30 cellular contexts compared by ENCODE assay signal in the genomic region with DNA sequence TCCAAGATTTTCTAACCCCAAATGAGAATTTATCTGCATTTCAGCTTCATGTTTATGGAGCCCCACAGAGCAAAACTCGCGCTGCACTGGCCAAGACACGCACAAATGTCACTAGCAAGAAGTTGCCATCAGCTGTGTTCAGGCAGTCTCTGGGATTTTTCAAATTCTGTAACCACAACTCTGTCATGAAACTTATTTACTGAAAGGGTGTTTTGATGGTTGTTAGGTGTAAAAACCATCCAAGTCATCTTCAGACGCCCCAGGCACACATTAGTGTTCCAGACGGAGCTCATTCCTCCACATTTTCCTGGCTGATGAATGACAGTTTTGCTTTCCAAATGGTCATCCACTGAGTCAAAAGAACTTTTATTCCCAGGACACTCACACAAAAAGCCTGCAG.
DNase-seq lines count a peak whose midpoint lies in the region; ATAC-seq and TF ChIP-seq lines count a peak whose summit lies in the region.
"Had no signal": no experiment of that assay in that cellular context is flagged by ENCODE, and none has a peak within 500 bp of the region (broad histone marks: within the 10 kb centered on the region; RNA-seq: fewer than 3 reads in every experiment).

No MANE protein-coding gene starts in this region.

- H3K36me3 Mint-ChIP-seq in brain (peaks cover 60% of the 10 kb centered on the region), nephron (ENCODE audit: low read depth) (peaks cover 20% of the 10 kb centered on the region)

- H3K27me3 Mint-ChIP-seq in brain, result no peaks in the 10 kb centered on the region
- no peaks in the 10 kb centered on the region for H3K27me3 Mint-ChIP-seq in nephron (ENCODE audit: low read depth)

- peak overlapping the region in 3 of 5 experiments; percentile 1 to 57 (median 54) for H3K27ac Mint-ChIP-seq in brain
- peak overlapping the region in 2 of 3 experiments; percentile 6 to 79 for H3K27ac Mint-ChIP-seq in nephron

- H3K4me3 ChIP-seq in left ventricle myocardium inferior (no peak overlapping the region), uterus (no peak overlapping the region)
- H3K4me3 ChIP-seq: A549, adrenal gland, coronary artery, esophagus muscularis mucosa, gastrocnemius medialis, HAP-1, left lung, PC-9, spleen, vagina had no signal

- H3K4me1 Mint-ChIP-seq in brain (peaks cover 29% of the 10 kb centered on the region), nephron (peaks cover 27% of the 10 kb centered on the region)

- H3K9me3 ChIP-seq in left ventricle myocardium inferior (replicated peaks) (no peaks in the 10 kb centered on the region), uterus (no peaks in the 10 kb centered on the region)
- H3K9me3 ChIP-seq: A549, adrenal gland, BE2C, esophagus muscularis mucosa, gastrocnemius medialis, HAP-1, left lung, spleen, vagina had no signal

- DNase-seq in cardiac septum (ENCODE audit: low spot score) (peak; percentile 33), left ventricle myocardium inferior (no peak), uterus (no peak), ecto neural progenitor cell (ENCODE audit: low spot score) (no peak), DMS153 treated with DMSO at 0.1 percent for 48 hours (lab: John Stamatoyannopoulos, UW; ENCODE audit: unreplicated experiment) (no peak)
- DNase-seq: activated CD4-positive, alpha-beta T cell treated with anti-CD3 and anti-CD28 coated beads for 4 hours; activated CD8-positive, alpha-beta memory T cell treated with anti-CD3 and anti-CD28 coated beads for 24 hours; activated gamma-delta T cell; adrenal gland; BE2C; DMS53; gastrocnemius medialis; hypothalamus; NCI-H1105; NCI-H1930; NCI-H526; NK-92 treated with Interleukin-12 subunit alpha and Interleukin-12 subunit beta, amount 100 ng/mL, for 24 hours; PC-9; Right ventricle myocardium superior; spleen; stimulated activated CD4-positive, alpha-beta T cell treated with anti-CD3 and anti-CD28 coated beads, Interleukin-4, amount 100 ng/mL, for 1 hour had no signal

- intact Hi-C loops in cardiac septum (cut with DNase I), result no loop called here
- intact Hi-C loops in left ventricle myocardium inferior (cut with micrococcal nuclease), result no loop called here
- intact Hi-C loops in uterus (cut with DNase I; ENCODE audit: low total_unique reads), result no loop called here

- H3K27me3 ChIP-seq in left ventricle myocardium inferior (ENCODE audit: low read depth) (no peaks in the 10 kb centered on the region), uterus (no peaks in the 10 kb centered on the region)
- H3K27me3 ChIP-seq: adrenal gland, BE2C, esophagus muscularis mucosa, gastrocnemius medialis, left lung, spleen, vagina had no signal

- ATAC-seq in HG03571 (IDR thresholded peaks at IDR 0.05; ENCODE audit: unreplicated experiment), result no peak
- ATAC-seq: A549, gastrocnemius medialis had no signal

- H3K27ac ChIP-seq in left ventricle myocardium inferior (replicated peaks), result no peak overlapping the region
- peak overlapping the region; percentile 12 to 30 for H3K27ac ChIP-seq in uterus
- H3K27ac ChIP-seq: A549, adrenal gland, coronary artery, esophagus muscularis mucosa, gastrocnemius medialis, left lung, PC-9, spleen, vagina had no signal

- no peak overlapping the region for H3K4me3 Mint-ChIP-seq in brain
- H3K4me3 Mint-ChIP-seq in nephron, result no peak overlapping the region

- H3K9me3 Mint-ChIP-seq in brain, result no peaks in the 10 kb centered on the region
- H3K9me3 Mint-ChIP-seq in nephron, result no peaks in the 10 kb centered on the region

- TF ChIP-seq CTCF in left ventricle myocardium inferior (IDR thresholded peaks at IDR 0.05; ENCODE audit: borderline replicate concordance) (no peak), brain (conservative IDR thresholded peaks at IDR 0.05) (no peak), nephron (IDR thresholded peaks at IDR 0.05; ENCODE audit: unreplicated experiment in 3 of 3) (no peak), uterus (IDR thresholded peaks at IDR 0.05) (no peak)

- H3K4me1 ChIP-seq in left ventricle myocardium inferior (no peaks in the 10 kb centered on the region), uterus (no peaks in the 10 kb centered on the region)
- H3K4me1 ChIP-seq: A549, adrenal gland, gastrocnemius medialis, HAP-1, left lung, spleen, vagina had no signal

- no peak for TF ChIP-seq POLR2A in uterus (IDR thresholded peaks at IDR 0.05)

- H3K36me3 ChIP-seq in left ventricle myocardium inferior (peaks cover 34% of the 10 kb centered on the region), uterus (no peaks in the 10 kb centered on the region)
- H3K36me3 ChIP-seq: gastrocnemius medialis had no signal
